In the genomic region with DNA sequence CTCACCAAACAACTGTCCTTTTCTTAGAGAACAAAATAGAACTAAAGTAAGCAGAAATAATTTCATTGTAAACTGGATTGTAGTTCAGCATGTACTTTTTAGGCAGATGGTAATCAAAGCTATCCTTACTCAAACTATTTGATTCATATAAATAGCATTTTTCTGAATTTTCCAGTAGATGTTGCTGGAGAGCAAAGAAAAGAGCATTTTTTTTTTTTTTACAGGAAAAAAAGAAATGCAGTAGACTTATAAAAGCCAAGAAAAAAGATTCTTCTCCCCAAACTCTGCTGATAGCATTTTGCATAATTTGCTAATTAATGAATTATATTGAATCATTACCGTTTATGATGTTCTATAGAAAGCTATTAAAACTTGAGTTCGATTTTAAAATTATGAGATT, we compare ENCODE assay signal across 23 cellular contexts.
DNase-seq lines count a peak whose midpoint lies in the region; ATAC-seq and TF ChIP-seq lines count a peak whose summit lies in the region.
"Had no signal": no experiment of that assay in that cellular context is flagged by ENCODE, and none has a peak within 500 bp of the region (broad histone marks: within the 10 kb centered on the region; RNA-seq: fewer than 3 reads in every experiment).

No MANE protein-coding gene starts in this region.

- DNase-seq in fibroblast of mammary gland (ENCODE audit: low read depth), result peak; percentile 9
- DNase-seq in activated CD8-positive, alpha-beta memory T cell treated with anti-CD3 and anti-CD28 coated beads for 24 hours, result no peak
- DNase-seq in HCEC 1CT, result no peak
- DNase-seq in Karpas-422, result no peak
- DNase-seq: activated CD4-positive, alpha-beta T cell treated with anti-CD3 and anti-CD28 coated beads, Interleukin-2, amount 10 ng/mL, durations not matched to agents 24 days and 14 days; activated naive CD8-positive, alpha-beta T cell treated with anti-CD3 and anti-CD28 coated beads, Interleukin-2, amount 10 ng/mL, durations not matched to agents 7 days and 5 days; BE2C; brain microvascular endothelial cell; EL; foreskin melanocyte; MG63; naive thymus-derived CD4-positive, alpha-beta T cell; NCI-H1436 treated with DMSO at 0.1 percent for 48 hours; posterior cingulate gyrus; SHP77; stimulated activated naive CD8-positive, alpha-beta T cell treated with anti-CD3 and anti-CD28 coated beads, Interleukin-15, Interleukin-2, amounts not matched to agents 100 U/mL and 50 U/mL, for 24 hours; T-helper 17 cell; tibial artery had no signal

- H3K4me2 ChIP-seq in BLaER1 (peak overlapping the region; percentile 87), Karpas-422 (ENCODE audit: low read depth, low read length, poor library complexity, severe bottlenecking) (no peak overlapping the region)

- no peak for ATAC-seq in GM18907 (IDR thresholded peaks at IDR 0.05; ENCODE audit: unreplicated experiment)
- ATAC-seq: naive thymus-derived CD4-positive, alpha-beta T cell; stimulated activated naive CD8-positive, alpha-beta T cell treated with anti-CD3 and anti-CD28 coated beads, Interleukin-15, Interleukin-2, amounts not matched to agents 100 U/mL and 50 U/mL, for 24 hours; T-helper 17 cell had no signal

- H3K36me3 ChIP-seq in BLaER1 (peaks cover 12% of the 10 kb centered on the region; the same call in 1 of the 2 replicates), neuron (ENCODE audit: insufficient read depth, low read length) (no peaks in the 10 kb centered on the region), Karpas-422 (ENCODE audit: insufficient read depth, low read length) (no peaks in the 10 kb centered on the region)
- H3K36me3 ChIP-seq: BE2C, brain microvascular endothelial cell, MG63, tibial artery had no signal

- peak overlapping the region; percentile 79 for H3K9ac ChIP-seq in BLaER1
- H3K9ac ChIP-seq in Karpas-422 (ENCODE audit: low read length), result no peak overlapping the region

- peak; percentile 39 for TF ChIP-seq CTCF in LNCAP (IDR thresholded peaks at IDR 0.05)
- TF ChIP-seq CTCF in fibroblast of mammary gland (conservative IDR thresholded peaks at IDR 0.05; ENCODE audit: control insufficient read depth, insufficient read depth, low read depth, low read length), result peak; percentile 14

- H3K9me2 ChIP-seq in Karpas-422 (replicated peaks; ENCODE audit: insufficient read depth, low read length), result no peaks in the 10 kb centered on the region

- no peaks in the 10 kb centered on the region for H3K9me3 ChIP-seq in BLaER1
- H3K9me3 ChIP-seq in neuron (ENCODE audit: low read length), result no peaks in the 10 kb centered on the region
- no peaks in the 10 kb centered on the region for H3K9me3 ChIP-seq in Karpas-422 (ENCODE audit: low read length)
- H3K9me3 ChIP-seq: BE2C, MG63, tibial artery had no signal

- H3K4me3 ChIP-seq in BLaER1 (peak overlapping the region; percentile 73), fibroblast of mammary gland (ENCODE audit: control insufficient read depth, low read depth, low read length) (no peak overlapping the region), neuron (ENCODE audit: low read length) (peak overlapping the region; percentile 91), Karpas-422 (ENCODE audit: low read length) (no peak overlapping the region)
- H3K4me3 ChIP-seq: coronary artery, MG63, tibial artery had no signal

- peaks cover 60% of the 10 kb centered on the region for H3K4me1 ChIP-seq in BLaER1
- H3K4me1 ChIP-seq in neuron (ENCODE audit: insufficient read depth, low read length), result peaks cover 76% of the 10 kb centered on the region
- H3K4me1 ChIP-seq in Karpas-422 (ENCODE audit: low read length), result no peaks in the 10 kb centered on the region
- H3K4me1 ChIP-seq: BE2C had no signal

- H3K27me3 ChIP-seq in BLaER1 (peaks cover 31% of the 10 kb centered on the region), neuron (ENCODE audit: insufficient read depth, low read length) (no peaks in the 10 kb centered on the region), Karpas-422 (ENCODE audit: low read length) (no peaks in the 10 kb centered on the region)

- H2AFZ ChIP-seq in neuron (ENCODE audit: low read depth, low read length) (no peak overlapping the region), Karpas-422 (ENCODE audit: low read length) (no peak overlapping the region)

- H4K20me1 ChIP-seq in BLaER1 (peaks cover 23% of the 10 kb centered on the region; the same call in 1 of the 2 replicates), Karpas-422 (ENCODE audit: insufficient read depth, low read depth, low read length) (no peaks in the 10 kb centered on the region)

- H3K27ac ChIP-seq in BLaER1, result peak overlapping the region; percentile 81
- no peak overlapping the region for H3K27ac ChIP-seq in Karpas-422 (ENCODE audit: low read length)
- H3K27ac ChIP-seq: brain microvascular endothelial cell, coronary artery, tibial artery had no signal

- no peaks in the 10 kb centered on the region for H3K79me2 ChIP-seq in Karpas-422 (ENCODE audit: low read length)

Comparison
In these comparisons a context has a peak if more than half of its experiments do, and no peak if none do; other contexts are left out.
1. H3K4me3 ChIP-seq: peak in BLaER1 (single experiment) and neuron (single experiment); none in fibroblast of mammary gland (single experiment) and Karpas-422 (single experiment).